In genomic region chr3:194440756-194441155, GRCh38 we compare ENCODE assay signal across 21 cellular contexts.
"Had no signal": no experiment of that assay in that cellular context is flagged by ENCODE, and none has a peak within 500 bp of the region (broad histone marks: within the 10 kb centered on the region; RNA-seq: fewer than 3 reads in every experiment).

No MANE protein-coding gene starts in this region.

- H3K4me1 Mint-ChIP-seq: nephron had no signal

- H3K27ac Mint-ChIP-seq: activated naive CD4-positive, alpha-beta T cell treated with anti-CD3 and anti-CD28 coated beads, Interleukin-2, amount 50 U/mL, for 24 hours had no signal

- H3K27me3 Mint-ChIP-seq: activated naive CD4-positive, alpha-beta T cell treated with anti-CD3 and anti-CD28 coated beads, Interleukin-2, amount 50 U/mL, for 24 hours had no signal

- H3K4me1 ChIP-seq: ascending aorta, esophagus squamous epithelium had no signal

- H3K4me3 Mint-ChIP-seq: activated naive CD4-positive, alpha-beta T cell treated with anti-CD3 and anti-CD28 coated beads, Interleukin-2, amount 50 U/mL, for 24 hours; activated T-cell treated with anti-CD3 and anti-CD28 coated beads, Interleukin-2, amount 50 U/mL, for 72 hours; nephron had no signal

- H3K27me3 ChIP-seq: ascending aorta, esophagus squamous epithelium had no signal

- H3K4me3 ChIP-seq: ascending aorta, esophagus squamous epithelium, lung had no signal

- H3K27ac ChIP-seq: ascending aorta, esophagus squamous epithelium had no signal

- DNase-seq: activated CD4-positive, CD25-positive, alpha-beta regulatory T cell treated with anti-CD3 and anti-CD28 coated beads, Interleukin-2, amount 50 U/mL, for 72 hours; activated CD8-positive, alpha-beta memory T cell treated with anti-CD3 and anti-CD28 coated beads for 24 hours; activated CD8-positive, alpha-beta memory T cell treated with anti-CD3 and anti-CD28 coated beads, Interleukin-2, amount 50 U/mL, for 48 hours; activated effector memory CD4-positive, alpha-beta T cell treated with anti-CD3 and anti-CD28 coated beads, Interleukin-2, amount 50 U/mL, for 16 hours; activated T-cell treated with anti-CD3 and anti-CD28 coated beads, Interleukin-2, amount 50 U/mL, for 72 hours; cerebellar nuclear complex; cortex of kidney; effector memory CD4-positive, alpha-beta T cell; esophagus squamous epithelium; midbrain; nucleus accumbens; posterior cingulate gyrus; stimulated activated CD4-positive, alpha-beta T cell treated with anti-CD3 and anti-CD28 coated beads, Interleukin-12 subunit alpha, Interleukin-12 subunit beta, amount 100 ng/mL, for 4 hours; stimulated activated CD4-positive, alpha-beta T cell treated with anti-CD3 and anti-CD28 coated beads, Interleukin-1b, Interleukin-23, amount 100 ng/mL, for 48 hours; stimulated activated CD8-positive, alpha-beta memory T cell treated with anti-CD3 and anti-CD28 coated beads, Interleukin-4, amount 100 ng/mL, for 48 hours; stimulated activated naive CD4-positive, alpha-beta T cell; T1000 had no signal

- H3K9me3 Mint-ChIP-seq: activated naive CD4-positive, alpha-beta T cell treated with anti-CD3 and anti-CD28 coated beads, Interleukin-2, amount 50 U/mL, for 24 hours; activated T-cell treated with anti-CD3 and anti-CD28 coated beads, Interleukin-2, amount 50 U/mL, for 72 hours; nephron had no signal

- ATAC-seq: activated T-cell treated with anti-CD3 and anti-CD28 coated beads, Interleukin-2, amount 50 U/mL, for 72 hours had no signal

- H3K9me3 ChIP-seq: ascending aorta, esophagus squamous epithelium had no signal
